Comparison of ENCODE assay signal across 10 cellular contexts in the genomic region with DNA sequence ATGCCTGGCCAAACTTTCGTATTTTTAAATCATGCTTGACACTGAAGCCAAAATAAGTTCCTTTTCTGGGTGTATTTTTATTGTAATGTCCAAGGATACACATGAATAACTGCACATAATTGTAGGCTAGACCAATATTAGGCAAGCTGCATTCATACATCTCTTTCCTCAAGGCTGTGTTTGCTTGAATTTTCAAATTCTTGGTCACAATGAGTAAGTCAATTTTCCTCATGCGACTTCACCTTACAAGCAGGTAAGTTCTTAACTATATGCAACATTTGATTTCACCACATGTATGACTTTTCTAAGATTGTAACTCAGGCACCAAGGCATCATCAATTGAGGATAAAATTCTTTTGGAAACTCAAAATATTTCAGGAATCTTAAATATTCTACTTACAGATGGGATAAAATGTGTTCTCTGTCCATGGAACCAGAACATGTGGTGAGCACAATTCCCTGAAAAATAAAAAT.
A peak's percentile ranks its signal among the peaks of the same experiment; 100 is the strongest.
DNase-seq lines count a peak whose midpoint lies in the region; TF ChIP-seq lines count a peak whose summit lies in the region.
"Had no signal": no experiment of that assay in that cellular context is flagged by ENCODE, and none has a peak within 500 bp of the region (broad histone marks: within the 10 kb centered on the region; RNA-seq: fewer than 3 reads in every experiment).

No MANE protein-coding gene starts in this region.

- peaks cover 62% of the 10 kb centered on the region for H3K4me1 Mint-ChIP-seq in activated naive CD4-positive, alpha-beta T cell treated with anti-CD3 and anti-CD28 coated beads, Interleukin-2, amount 10 ng/mL, durations not matched to agents 7 days and 5 days
- peaks cover 46% of the 10 kb centered on the region for H3K4me1 Mint-ChIP-seq in activated CD4-positive, alpha-beta memory T cell treated with anti-CD3 and anti-CD28 coated beads, Interleukin-2, amount 10 ng/mL, durations not matched to agents 7 days and 5 days

- H3K36me3 Mint-ChIP-seq in activated naive CD4-positive, alpha-beta T cell treated with anti-CD3 and anti-CD28 coated beads, Interleukin-2, amount 10 ng/mL, durations not matched to agents 7 days and 5 days: peaks cover 1% of the 10 kb centered on the region
- peaks cover 4% of the 10 kb centered on the region for H3K36me3 Mint-ChIP-seq in activated CD4-positive, alpha-beta memory T cell treated with anti-CD3 and anti-CD28 coated beads, Interleukin-2, amount 10 ng/mL, durations not matched to agents 7 days and 5 days (ENCODE audit: low read depth)

- POLR2A ChIA-PET in activated CD4-positive, alpha-beta memory T cell treated with anti-CD3 and anti-CD28 coated beads, Interleukin-2, amount 10 ng/mL, durations not matched to agents 7 days and 5 days (lab: Charles Lee): interaction anchor here (0.8 to 3.0 kb wide), 14 partner anchors 20 to 210 kb away, joined by 3 to 16 read pairs (median 4); partner anchors contain the start of gene ZNF217

- peak overlapping the region; percentile 95 for H3K27ac Mint-ChIP-seq in activated naive CD4-positive, alpha-beta T cell treated with anti-CD3 and anti-CD28 coated beads, Interleukin-2, amount 10 ng/mL, durations not matched to agents 7 days and 5 days
- H3K27ac Mint-ChIP-seq in activated CD4-positive, alpha-beta memory T cell treated with anti-CD3 and anti-CD28 coated beads, Interleukin-2, amount 10 ng/mL, durations not matched to agents 7 days and 5 days: peak overlapping the region; percentile 96

- H3K4me1 ChIP-seq in thyroid gland: peaks cover 8 to 23% of the 10 kb centered on the region in 2 donors

- H3K27me3 Mint-ChIP-seq in activated naive CD4-positive, alpha-beta T cell treated with anti-CD3 and anti-CD28 coated beads, Interleukin-2, amount 10 ng/mL, durations not matched to agents 7 days and 5 days: no peaks in the 10 kb centered on the region
- no peaks in the 10 kb centered on the region for H3K27me3 Mint-ChIP-seq in activated CD4-positive, alpha-beta memory T cell treated with anti-CD3 and anti-CD28 coated beads, Interleukin-2, amount 10 ng/mL, durations not matched to agents 7 days and 5 days

- WGBS in thyroid gland, 2 donors: 60 to 71% methylated on average over 2 of the region's 2 CpGs

- DNase-seq in activated naive CD4-positive, alpha-beta T cell treated with anti-CD3 and anti-CD28 coated beads, Interleukin-2, amount 10 ng/mL, durations not matched to agents 7 days and 5 days: no peak
- no peak for DNase-seq in activated naive CD4-positive, alpha-beta T cell treated with Interleukin-2 at 50 U/mL for 16 hours
- no peak for DNase-seq in activated CD4-positive, alpha-beta memory T cell treated with anti-CD3 and anti-CD28 coated beads, Interleukin-2, amount 10 ng/mL, durations not matched to agents 7 days and 5 days
- DNase-seq in hepatic stellate cell (ENCODE audit: low spot score) (peak; percentile 23), thyroid gland (no peak), NCI-H510A (lab: John Stamatoyannopoulos, UW) (no peak), NCI-H345 treated with DMSO at 0.1 percent for 48 hours (lab: John Stamatoyannopoulos, UW; ENCODE audit: unreplicated experiment) (no peak)
- no peak for DNase-seq in effector CD4-positive, alpha-beta T cell
- DNase-seq: BE2C, NCI-H2081 had no signal

- no peaks in the 10 kb centered on the region for H3K9me3 Mint-ChIP-seq in activated naive CD4-positive, alpha-beta T cell treated with anti-CD3 and anti-CD28 coated beads, Interleukin-2, amount 10 ng/mL, durations not matched to agents 7 days and 5 days
- no peaks in the 10 kb centered on the region for H3K9me3 Mint-ChIP-seq in activated CD4-positive, alpha-beta memory T cell treated with anti-CD3 and anti-CD28 coated beads, Interleukin-2, amount 10 ng/mL, durations not matched to agents 7 days and 5 days

- peak overlapping the region; percentile 29 for H3K4me3 Mint-ChIP-seq in activated naive CD4-positive, alpha-beta T cell treated with anti-CD3 and anti-CD28 coated beads, Interleukin-2, amount 10 ng/mL, durations not matched to agents 7 days and 5 days
- peak overlapping the region; percentile 59 for H3K4me3 Mint-ChIP-seq in activated CD4-positive, alpha-beta memory T cell treated with anti-CD3 and anti-CD28 coated beads, Interleukin-2, amount 10 ng/mL, durations not matched to agents 7 days and 5 days

- H3K36me3 ChIP-seq in thyroid gland: no peaks in the 10 kb centered on the region
- H3K36me3 ChIP-seq: BE2C had no signal

- intact Hi-C loops in thyroid gland (cut with DNase I): no loop called here

- TF ChIP-seq POLR2A in thyroid gland (IDR thresholded peaks at IDR 0.05): no peak

- CTCF ChIA-PET in activated naive CD4-positive, alpha-beta T cell treated with anti-CD3 and anti-CD28 coated beads, Interleukin-2, amount 10 ng/mL, durations not matched to agents 7 days and 5 days (lab: Charles Lee): interaction anchor here (0.9 to 2.6 kb wide), 5 partner anchors 16 to 46 kb away, joined by 3 to 15 read pairs (median 5); no protein-coding TSS in a partner anchor
- CTCF ChIA-PET in activated CD4-positive, alpha-beta memory T cell treated with anti-CD3 and anti-CD28 coated beads, Interleukin-2, amount 10 ng/mL, durations not matched to agents 7 days and 5 days (lab: Charles Lee): interaction anchor here (1.1 to 1.5 kb wide), 3 partner anchors 53 to 209 kb away, joined by 3 to 8 read pairs (median 5); no protein-coding TSS in a partner anchor

- H3K4me3 ChIP-seq in thyroid gland (replicated peaks in 1 of 3): no peak overlapping the region

- H3K9me3 ChIP-seq in thyroid gland: no peaks in the 10 kb centered on the region
- H3K9me3 ChIP-seq: BE2C had no signal

- H3K27ac ChIP-seq in thyroid gland: peak overlapping the region; percentile 49 to 77 (median 51)

- TF ChIP-seq CTCF in thyroid gland (IDR thresholded peaks at IDR 0.05): no peak

- H3K27me3 ChIP-seq in thyroid gland: no peaks in the 10 kb centered on the region
- H3K27me3 ChIP-seq: BE2C had no signal
